Comparison of ENCODE assay signal across 12 cellular contexts in genomic region chr1:156412653-156413309, GRCh38. TPM values are rescaled to one million over a fixed set of nuclear protein-coding genes. Genes with fewer than 3 reads are reported as not detected.
"Had no signal": no experiment of that assay in that cellular context is flagged by ENCODE, and none has a peak within 500 bp of the region (broad histone marks: within the 10 kb centered on the region; RNA-seq: fewer than 3 reads in every experiment).

No MANE protein-coding gene starts in this region.

- H3K9me3 ChIP-seq: breast epithelium, heart right ventricle, upper lobe of right lung had no signal

- H3K36me3 ChIP-seq: breast epithelium, heart right ventricle, upper lobe of right lung had no signal

- H3K4me1 ChIP-seq: breast epithelium, heart right ventricle, upper lobe of right lung had no signal

- H3K4me3 ChIP-seq: breast epithelium, heart right ventricle, upper lobe of right lung had no signal

- H3K27ac ChIP-seq: breast epithelium, heart right ventricle, parathyroid adenoma, upper lobe of right lung had no signal

- ATAC-seq: activated CD4-positive, CD25-positive, alpha-beta regulatory T cell treated with anti-CD3 and anti-CD28 coated beads, Interleukin-2, amount 50 U/mL, for 24 hours; heart right ventricle; left ventricle myocardium superior; right cardiac atrium; upper lobe of right lung had no signal

- DNase-seq: foreskin melanocyte; heart right ventricle; kidney; left ventricle myocardium superior; naive B cell; right cardiac atrium; small intestine; stimulated activated naive CD4-positive, alpha-beta T cell; upper lobe of right lung had no signal

RNA-seq across cellular contexts. Expression of gene RHBG, which starts 43.8 kb away (rescaled TPM):
- total RNA-seq: breast epithelium, heart right ventricle, left ventricle myocardium superior, right cardiac atrium, upper lobe of right lung had no signal
